18 cellular contexts compared by ENCODE assay signal in genomic region chr7:87082675-87083074, GRCh38. TPM values are rescaled to one million over a fixed set of nuclear protein-coding genes. Genes with fewer than 3 reads are reported as not detected.
DNase-seq lines count a peak whose midpoint lies in the region; ATAC-seq, FAIRE-seq and TF ChIP-seq lines count a peak whose summit lies in the region.
"Had no signal": no experiment of that assay in that cellular context is flagged by ENCODE, and none has a peak within 500 bp of the region (broad histone marks: within the 10 kb centered on the region; RNA-seq: fewer than 3 reads in every experiment).

No MANE protein-coding gene starts in this region.

- H3K9me3 Mint-ChIP-seq in GM23338 (no peaks in the 10 kb centered on the region), WTC11 (peaks cover 8% of the 10 kb centered on the region)

- no peaks in the 10 kb centered on the region for H3K4me1 ChIP-seq in GM23338 (ENCODE audit: insufficient read depth)
- no peaks in the 10 kb centered on the region for H3K4me1 ChIP-seq in H1 (replicated peaks in 1 of 4; ENCODE audit: control insufficient read depth in 3 of 4, insufficient read depth in 4 of 4, low read length in 3 of 4)
- no peaks in the 10 kb centered on the region for H3K4me1 ChIP-seq in mesenchymal stem cell (ENCODE audit: control insufficient read depth, insufficient read depth, low read depth, low read length)
- H3K4me1 ChIP-seq in heart left ventricle = no peaks in the 10 kb centered on the region
- H3K4me1 ChIP-seq: Caco-2 had no signal

- H3K4me1 Mint-ChIP-seq in GM23338 = no peaks in the 10 kb centered on the region; the same call in 2 of the 3 replicates
- H3K4me1 Mint-ChIP-seq in WTC11 = peaks cover 9% of the 10 kb centered on the region; the same call in 1 of the 2 replicates

- H3K27me3 Mint-ChIP-seq in GM23338 (ENCODE audit: insufficient read depth, low read depth, poor library complexity) (no peaks in the 10 kb centered on the region), WTC11 (ENCODE audit: low read depth) (no peaks in the 10 kb centered on the region)

- no peak overlapping the region for H2BK20ac ChIP-seq in H1 (ENCODE audit: low read length)

- H3K27me3 ChIP-seq in GM23338 (ENCODE audit: insufficient read depth) = no peaks in the 10 kb centered on the region
- H3K27me3 ChIP-seq in H1 (replicated peaks in 1 of 4; ENCODE audit: control insufficient read depth in 3 of 4, extremely low read depth in 1 of 4, insufficient read depth in 3 of 4, low read length in 3 of 4) = no peaks in the 10 kb centered on the region
- H3K27me3 ChIP-seq in mesenchymal stem cell (ENCODE audit: control insufficient read depth in 1 of 2, insufficient read depth in 1 of 2, low read length in 2 of 2) = no peaks in the 10 kb centered on the region
- H3K27me3 ChIP-seq in heart left ventricle = no peaks in the 10 kb centered on the region

- H2BK12ac ChIP-seq in H1 (ENCODE audit: low read depth, low read length) (no peak overlapping the region), mesenchymal stem cell (ENCODE audit: low read length in 2 of 2) (no peak overlapping the region)

- H2BK120ac ChIP-seq in H1 (replicated peaks; ENCODE audit: low read depth, low read length) (no peak overlapping the region), mesenchymal stem cell (ENCODE audit: low read depth, low read length) (no peak overlapping the region)

- H2AK5ac ChIP-seq in H1 (ENCODE audit: low read depth, low read length) (no peak overlapping the region), mesenchymal stem cell (ENCODE audit: low read length, severe bottlenecking) (no peak overlapping the region)

- H4K8ac ChIP-seq in H1 (ENCODE audit: extremely low read depth, insufficient read depth, low read length) (no peak overlapping the region), mesenchymal stem cell (ENCODE audit: low read length) (no peak overlapping the region)

- H3F3A ChIP-seq in GM23338 (replicated peaks; ENCODE audit: low read depth) = no peaks in the 10 kb centered on the region

- H3K9me2 ChIP-seq in GM23338 (ENCODE audit: insufficient read depth) = no peaks in the 10 kb centered on the region; the same call in 1 of the 2 replicates

- H3K79me2 ChIP-seq in GM23338 (replicated peaks; ENCODE audit: insufficient read depth) = no peaks in the 10 kb centered on the region
- H3K79me2 ChIP-seq in H1 (ENCODE audit: control insufficient read depth in 1 of 2, insufficient read depth in 2 of 2, low read length in 2 of 2) = no peaks in the 10 kb centered on the region

- H3K79me1 ChIP-seq in H1 (ENCODE audit: low read depth, low read length) (no peaks in the 10 kb centered on the region), mesenchymal stem cell (replicated peaks; ENCODE audit: low read length, poor library complexity, severe bottlenecking) (no peaks in the 10 kb centered on the region)

- POLR2A ChIA-PET in WTC11 (lab: Charles Lee) = no interaction called here
- POLR2A ChIA-PET in H1 (lab: Charles Lee; ENCODE audit: partially characterized antibody) = interaction anchor here (0.7 kb wide), 1 partner anchor 1811 kb away, joined by 3 read pairs; no protein-coding TSS in a partner anchor

- H3K27ac Mint-ChIP-seq in GM23338 (no peak overlapping the region), WTC11 (no peak overlapping the region)
- H3K27ac Mint-ChIP-seq: CD8-positive, alpha-beta T cell had no signal

- H3K23ac ChIP-seq in H1 (ENCODE audit: insufficient read length) (no peak overlapping the region), mesenchymal stem cell (ENCODE audit: low read length in 2 of 2) (no peak overlapping the region)

- TF ChIP-seq EP300 in H1 (IDR thresholded peaks at IDR 0.05; ENCODE audit: borderline replicate concordance in 1 of 2, low read depth in 2 of 2, low read length in 2 of 2) = no peak

- no peak overlapping the region for H2BK5ac ChIP-seq in H1 (ENCODE audit: low read depth, low read length)
- no peak overlapping the region for H2BK5ac ChIP-seq in mesenchymal stem cell (ENCODE audit: low read depth, low read length, poor library complexity, severe bottlenecking)

- H3K18ac ChIP-seq in H1 (ENCODE audit: extremely low read depth, low read length) (no peak overlapping the region), mesenchymal stem cell (ENCODE audit: low read depth in 1 of 2, low read length in 2 of 2) (no peak overlapping the region)

- H3K4ac ChIP-seq in H1 (replicated peaks; ENCODE audit: insufficient read length, low read depth, low read length) (no peak overlapping the region), mesenchymal stem cell (ENCODE audit: low read depth in 1 of 2, low read length in 2 of 2) (no peak overlapping the region)

- no peak overlapping the region for H3K4me3 Mint-ChIP-seq in GM23338
- no peak overlapping the region for H3K4me3 Mint-ChIP-seq in WTC11
- H3K4me3 Mint-ChIP-seq: CD8-positive, alpha-beta T cell had no signal

- 89% methylated on average over 5 of the region's 5 CpGs; no CpG with 5 or more reads in 1 of the 2 experiments for WGBS in H1 (ENCODE audit: extremely low coverage in 1 of 2, insufficient coverage in 1 of 2, insufficient read length in 1 of 2, insufficient replicate concordance in 2 of 2, low coverage in 1 of 2, low lambda C conversion rate in 2 of 2, missing lambda C conversion rate in 1 of 2), 2 experiments
- WGBS in mesenchymal stem cell = 97% methylated on average over 5 of the region's 5 CpGs
- 92 to 95% (median 94%) methylated on average over 5 of the region's 5 CpGs for WGBS in heart left ventricle, 4 donors

- H3K27ac ChIP-seq in GM23338 (ENCODE audit: low read depth) (no peak overlapping the region), H1 (ENCODE audit: low read depth, low read length) (no peak overlapping the region), mesenchymal stem cell (ENCODE audit: low read length, poor library complexity, severe bottlenecking) (no peak overlapping the region), heart left ventricle (no peak overlapping the region)

- H3K4me2 ChIP-seq in GM23338 = no peak overlapping the region
- H3K4me2 ChIP-seq in H1 (ENCODE audit: insufficient read depth in 1 of 2, low read depth in 2 of 2, low read length in 2 of 2) = no peak overlapping the region
- H3K4me2 ChIP-seq in mesenchymal stem cell (ENCODE audit: low read length, poor library complexity, severe bottlenecking) = no peak overlapping the region

- no peak for TF ChIP-seq RAD21 in H1 (IDR thresholded peaks at IDR 0.05 in 1 of 2, conservative IDR thresholded peaks at IDR 0.05 in 1 of 2; ENCODE audit: low read depth in 2 of 2, low read length in 2 of 2)

- DNase-seq in GM23338 (ENCODE audit: low spot score) (no peak), WTC11 (ENCODE audit: low spot score) (no peak), H1 (ENCODE audit: low read depth in 1 of 2, low spot score in 2 of 2) (no peak), omental fat pad (ENCODE audit: low spot score) (no peak), mesenchymal stem cell (no peak), heart left ventricle (no peak), GF-D8 (lab: John Stamatoyannopoulos, UW) (no peak)
- DNase-seq: C1 segment of cervical spinal cord; Caco-2; CD8-positive, alpha-beta T cell; DMS153; DND-41; GOT3; H7; HCEC 1CT had no signal

- CTCF ChIA-PET in WTC11 (lab: Charles Lee) (no interaction called here), H1 (lab: Charles Lee; ENCODE audit: partially characterized antibody) (no interaction called here)

- H2AFZ ChIP-seq in GM23338 (peak overlapping the region; percentile 19; the same call in 1 of the 2 replicates), H1 (ENCODE audit: low read length) (peak overlapping the region; percentile 26; the same call in 1 of the 2 replicates), mesenchymal stem cell (ENCODE audit: low read depth, low read length) (no peak overlapping the region)

- intact Hi-C loops in heart left ventricle (cut with DNase I) = no loop called here

- H3K9me3 ChIP-seq in H1 (ENCODE audit: insufficient read depth in 2 of 2, low read depth in 1 of 2, low read length in 1 of 2) (peaks cover 0 to 5% of the 10 kb centered on the region in 2 experiments; a peak in 1 of 4 replicates), mesenchymal stem cell (ENCODE audit: control insufficient read depth, low read length) (no peaks in the 10 kb centered on the region), heart left ventricle (peaks cover 0 to 4% (median 0%) of the 10 kb centered on the region in 12 donors)
- H3K9me3 ChIP-seq: Caco-2 had no signal

- TF ChIP-seq POLR2A in H1 (IDR thresholded peaks at IDR 0.05; ENCODE audit: control extremely low read depth in 1 of 2, low read depth in 2 of 2, low read length in 2 of 2) (no peak), heart left ventricle (IDR thresholded peaks at IDR 0.05) (no peak)

- H3K14ac ChIP-seq in H1 (ENCODE audit: insufficient read length) (no peak overlapping the region), mesenchymal stem cell (ENCODE audit: low read length in 2 of 2) (no peak overlapping the region)

- no peaks in the 10 kb centered on the region for H3K36me3 Mint-ChIP-seq in GM23338 (ENCODE audit: low read depth)
- 0 out of 2 replicates have a peak, but pooled peaks cover 3% of the 10 kb centered on the region for H3K36me3 Mint-ChIP-seq in WTC11
- H3K36me3 Mint-ChIP-seq: CD8-positive, alpha-beta T cell had no signal

- no peak overlapping the region for H2BK15ac ChIP-seq in H1 (ENCODE audit: low read length)
- no peak overlapping the region for H2BK15ac ChIP-seq in mesenchymal stem cell (ENCODE audit: low read depth, poor library complexity, severe bottlenecking)

- no peak overlapping the region for H4K5ac ChIP-seq in H1 (ENCODE audit: insufficient read length, low read depth, low read length)

- no peak overlapping the region for H3K9ac ChIP-seq in H1 (replicated peaks in 1 of 4; ENCODE audit: extremely low read depth in 1 of 4, low read depth in 3 of 4, low read length in 3 of 4)
- no peak overlapping the region for H3K9ac ChIP-seq in mesenchymal stem cell (ENCODE audit: low read length)

- H3K4me3 ChIP-seq in GM23338 (no peak overlapping the region), H1 (ENCODE audit: extremely low read depth in 1 of 4, insufficient read depth in 2 of 4, low read depth in 3 of 4, low read length in 4 of 4) (no peak overlapping the region), mesenchymal stem cell (ENCODE audit: insufficient read depth in 1 of 2, low read depth in 1 of 2, low read length in 2 of 2) (no peak overlapping the region), heart left ventricle (no peak overlapping the region)
- H3K4me3 ChIP-seq: GM12878 had no signal

- H4K91ac ChIP-seq in H1 (replicated peaks; ENCODE audit: insufficient read length, low read length) (no peak overlapping the region), mesenchymal stem cell (ENCODE audit: low read length) (no peak overlapping the region)

- FAIRE-seq in H1 (lab: Jason Lieb, UNC) = no peak
- FAIRE-seq: G401.6, GM12878 had no signal

- TF ChIP-seq CTCF in GM23338 (conservative IDR thresholded peaks at IDR 0.05; ENCODE audit: low read depth in 2 of 2) (no peak), WTC11 (IDR thresholded peaks at IDR 0.05) (no peak), H1 (IDR thresholded peaks at IDR 0.05; ENCODE audit: control extremely low read depth in 1 of 3, insufficient read depth in 1 of 3, low read depth in 1 of 3, low read length in 3 of 3) (no peak), omental fat pad (IDR thresholded peaks at IDR 0.05) (no peak), heart left ventricle (IDR thresholded peaks at IDR 0.05) (no peak)

- H3K56ac ChIP-seq in H1 (replicated peaks; ENCODE audit: insufficient read length, low read depth, low read length) = no peak overlapping the region

- H3K23me2 ChIP-seq in H1 (ENCODE audit: low read depth, low read length) = no peaks in the 10 kb centered on the region

- H3K36me3 ChIP-seq in GM23338 (ENCODE audit: insufficient read depth) = no peaks in the 10 kb centered on the region
- H3K36me3 ChIP-seq in H1 (ENCODE audit: control insufficient read depth in 2 of 4, insufficient read depth in 4 of 4, low read length in 3 of 4) = no peaks in the 10 kb centered on the region
- no peaks in the 10 kb centered on the region for H3K36me3 ChIP-seq in mesenchymal stem cell (ENCODE audit: control insufficient read depth in 1 of 2, insufficient read depth in 2 of 2, low read depth in 1 of 2, low read length in 2 of 2)
- H3K36me3 ChIP-seq in heart left ventricle = no peaks in the 10 kb centered on the region

- ATAC-seq in GM23338 (no peak), WTC11 (0 out of 2 replicates have a peak, but pooled peaks have one; percentile 28), omental fat pad (ENCODE audit: low FRiP score) (no peak), heart left ventricle (no peak)
- ATAC-seq: CD8-positive, alpha-beta T cell; GM12878 had no signal

- H4K20me1 ChIP-seq in GM23338 (replicated peaks; ENCODE audit: insufficient read depth) = no peaks in the 10 kb centered on the region
- H4K20me1 ChIP-seq in H1 (replicated peaks in 1 of 2; ENCODE audit: control insufficient read depth in 1 of 2, insufficient read depth in 2 of 2, low read length in 2 of 2) = no peaks in the 10 kb centered on the region

RNA-seq across cellular contexts. Expression of gene ELAPOR2, which starts 23.2 kb away (rescaled TPM):
- 27.1 and 42.9 TPM in 2 replicates for total RNA-seq in GM23338 (2014; rRNA removed; shearing (Covaris generic))
- 9.5 and 12.0 TPM in 2 replicates for polyA plus RNA-seq in GM23338 (2016; fragmentation: Nextera tagmentation; extraction: Ambion mirVana)
- total RNA-seq in WTC11 (2021) = 38.7 to 42.7 TPM (median 41.6 TPM) in 3 replicates
- 32.9 TPM in 2 replicates for total RNA-seq in H1 (2021; fragmentation: NEBNext Ultra II Directional; extraction: Animal tissue kit (Norgen Biotek cat#: 25700))
- polyA plus RNA-seq in H1 (2011; rRNA removed) = 11.2 and 12.9 TPM in 2 replicates
- polyA plus RNA-seq in H1 (2011; cell fraction: cytosol; rRNA removed) = 16.9 TPM
- polyA plus RNA-seq in H1 (2011; cell fraction: nucleus; rRNA removed) = 35.6 TPM
- 19.1 to 30.8 TPM (median 25.8 TPM) in 4 replicates for polyA plus RNA-seq in H1 (2012, experiment 1 of 2)
- polyA plus RNA-seq in H1 (2012, experiment 2 of 2) = 1.0 TPM
- 10.4 TPM for polyA plus RNA-seq in H1 (2013, experiment 1 of 2)
- polyA plus RNA-seq in H1 (2013, experiment 2 of 2) = 9.9 TPM
- 62.6 and 78.0 TPM in 2 replicates for polyA minus RNA-seq in H1 (2011; rRNA and poly(A)+ RNA removed)
- polyA minus RNA-seq in H1 (2011; cell fraction: cytosol; rRNA and poly(A)+ RNA removed) = 27.8 TPM
- 110 TPM for polyA minus RNA-seq in H1 (2011; cell fraction: nucleus; rRNA and poly(A)+ RNA removed)
- total RNA-seq in omental fat pad = 10 to 100 TPM; 18.7 to 34.5 (median 19.0) TPM
- 5.9 TPM for polyA plus RNA-seq in mesenchymal stem cell (2013, experiment 1 of 2)
- 6.2 TPM for polyA plus RNA-seq in mesenchymal stem cell (2013, experiment 2 of 2)
- 1 to 10 TPM; 2.5 to 9.9 (median 4.4) TPM for total RNA-seq in heart left ventricle
- polyA plus RNA-seq in heart left ventricle = 1 to 10 TPM in 1 of 2 donors, under 1 TPM in 1; 0.80 to 2.0 TPM
- total RNA-seq: A673 had no signal
